ENCODE assay signal across 9 cellular contexts in the genomic region with DNA sequence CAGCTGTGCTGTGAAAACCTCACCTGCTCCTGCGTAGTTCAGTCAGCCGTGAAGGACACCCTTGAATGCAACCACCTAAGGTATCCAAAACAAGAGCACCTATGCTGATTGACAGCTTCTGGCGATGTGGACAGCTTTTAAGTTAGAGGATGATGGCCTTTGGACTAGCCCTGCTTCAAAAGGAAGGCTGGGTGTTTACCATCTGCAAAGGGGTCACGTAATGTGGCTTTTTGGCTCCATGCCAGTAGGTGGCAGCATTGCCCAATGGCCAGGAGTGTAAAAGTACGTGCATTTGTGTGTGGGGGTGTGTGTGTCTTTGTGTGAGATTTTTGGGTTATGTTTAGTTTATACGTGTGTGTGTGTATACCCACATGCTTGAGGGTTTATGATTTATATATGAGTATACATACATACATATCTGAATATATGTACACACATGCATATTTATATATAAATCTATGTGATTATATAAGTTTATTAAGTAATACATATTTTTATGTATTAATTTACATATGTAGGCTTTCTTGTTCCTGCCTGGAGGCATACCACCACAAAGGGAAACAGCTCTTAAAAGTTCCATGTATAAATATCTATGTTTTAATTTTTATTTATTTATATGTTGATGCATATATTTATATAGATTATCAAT.
DNase-seq lines count a peak whose midpoint lies in the region; ATAC-seq and TF ChIP-seq lines count a peak whose summit lies in the region.
"Had no signal": no experiment of that assay in that cellular context is flagged by ENCODE, and none has a peak within 500 bp of the region (broad histone marks: within the 10 kb centered on the region; RNA-seq: fewer than 3 reads in every experiment).

No MANE protein-coding gene starts in this region.

- H3K36me3 ChIP-seq in PC-9 (ENCODE audit: low read depth): no peaks in the 10 kb centered on the region
- no peaks in the 10 kb centered on the region for H3K36me3 ChIP-seq in heart left ventricle

- H3K27me3 ChIP-seq in PC-9 (ENCODE audit: insufficient read depth, low read depth): no peaks in the 10 kb centered on the region
- no peaks in the 10 kb centered on the region for H3K27me3 ChIP-seq in heart left ventricle

- H3K4me3 Mint-ChIP-seq in activated naive CD8-positive, alpha-beta T cell treated with anti-CD3 and anti-CD28 coated beads, Interleukin-2, amount 50 U/mL, for 24 hours: no peak overlapping the region
- H3K4me3 Mint-ChIP-seq: dendritic cell treated with granulocyte-macrophage colony-stimulating factor and Interleukin-4, amounts not matched to agents 40 ng/mL and 50 ng/mL, for 4 days had no signal

- H3K36me3 Mint-ChIP-seq in activated naive CD8-positive, alpha-beta T cell treated with anti-CD3 and anti-CD28 coated beads, Interleukin-2, amount 50 U/mL, for 24 hours (ENCODE audit: low read depth): no peaks in the 10 kb centered on the region

- TF ChIP-seq POLR2A in heart left ventricle (IDR thresholded peaks at IDR 0.05): no peak

- H3K4me3 ChIP-seq in AG09309 (ENCODE audit: control insufficient read depth, low read depth, low read length): no peak overlapping the region
- no peak overlapping the region for H3K4me3 ChIP-seq in PC-9
- H3K4me3 ChIP-seq in heart left ventricle: no peak overlapping the region

- H3F3A ChIP-seq in PC-9 (ENCODE audit: insufficient read depth, low read depth): no peaks in the 10 kb centered on the region

- H3K27ac Mint-ChIP-seq in activated naive CD8-positive, alpha-beta T cell treated with anti-CD3 and anti-CD28 coated beads, Interleukin-2, amount 50 U/mL, for 24 hours: no peak overlapping the region
- H3K27ac Mint-ChIP-seq: dendritic cell treated with granulocyte-macrophage colony-stimulating factor and Interleukin-4, amounts not matched to agents 40 ng/mL and 50 ng/mL, for 4 days had no signal

- H4K20me1 ChIP-seq in PC-9 (ENCODE audit: insufficient read depth): no peaks in the 10 kb centered on the region

- DNase-seq in AG09309 (ENCODE audit: low read depth) (no peak), PC-9 (peak in 1 of 2 experiments; percentile 16), mucosa of gallbladder (ENCODE audit: low spot score) (peak; percentile 26), NCI-H446 treated with DMSO at 0.1 percent for 48 hours (lab: John Stamatoyannopoulos, UW) (no peak), heart left ventricle (no peak)
- peak; percentile 58 for DNase-seq in activated naive CD8-positive, alpha-beta T cell treated with anti-CD3 and anti-CD28 coated beads, Interleukin-2, amount 50 U/mL, for 24 hours

- H3K4me2 ChIP-seq in PC-9: no peak overlapping the region

- H3K79me2 ChIP-seq in PC-9 (ENCODE audit: low read depth): no peaks in the 10 kb centered on the region

- H3K9me2 ChIP-seq in PC-9 (ENCODE audit: insufficient read depth): no peaks in the 10 kb centered on the region

- TF ChIP-seq CTCF in AG09309 (IDR thresholded peaks at IDR 0.05; ENCODE audit: control insufficient read depth, insufficient read depth, low read depth, low read length, missing control alignments) (peak; percentile 28), PC-9 (conservative IDR thresholded peaks at IDR 0.05) (peak; percentile 22; the same call in 1 of the 2 replicates), heart left ventricle (IDR thresholded peaks at IDR 0.05) (no peak)

- CTCF ChIA-PET in PC-9 (lab: Charles Lee): interaction anchor here (0.7 kb wide), 1 partner anchor 1264 kb away, joined by 6 read pairs; no protein-coding TSS in a partner anchor

- ATAC-seq in GM18517 (IDR thresholded peaks at IDR 0.05; ENCODE audit: unreplicated experiment): peak; percentile 86
- ATAC-seq in HG03196 (IDR thresholded peaks at IDR 0.05; ENCODE audit: unreplicated experiment): peak; percentile 63
- no peak for ATAC-seq in activated naive CD8-positive, alpha-beta T cell treated with anti-CD3 and anti-CD28 coated beads, Interleukin-2, amount 50 U/mL, for 24 hours
- ATAC-seq in heart left ventricle: no peak

- no peaks in the 10 kb centered on the region for H3K9me3 Mint-ChIP-seq in activated naive CD8-positive, alpha-beta T cell treated with anti-CD3 and anti-CD28 coated beads, Interleukin-2, amount 50 U/mL, for 24 hours
- H3K9me3 Mint-ChIP-seq: dendritic cell treated with granulocyte-macrophage colony-stimulating factor and Interleukin-4, amounts not matched to agents 40 ng/mL and 50 ng/mL, for 4 days had no signal

- BruUV-seq in PC-9 (replicated peaks; lab: Mats Ljungman, UMichigan): no TSS peak

- H2AFZ ChIP-seq in PC-9: no peak overlapping the region

- POLR2A ChIA-PET in PC-9 (lab: Charles Lee; ENCODE audit: unreplicated experiment): no interaction called here

- no peak overlapping the region for H3K27ac ChIP-seq in PC-9
- H3K27ac ChIP-seq in heart left ventricle: no peak overlapping the region

- intact Hi-C loops in PC-9 (cut with micrococcal nuclease; ENCODE audit: unreplicated experiment) (loop anchor here (5.0 kb wide), 1 partner anchor 1767 kb away; no protein-coding TSS in a partner anchor), heart left ventricle (cut with DNase I) (loop anchor here in 1 of 10 donors (10.0 kb wide), 1 partner anchor 1254 kb away; no protein-coding TSS in a partner anchor)

- no peaks in the 10 kb centered on the region for H3K4me1 Mint-ChIP-seq in activated naive CD8-positive, alpha-beta T cell treated with anti-CD3 and anti-CD28 coated beads, Interleukin-2, amount 50 U/mL, for 24 hours

- H3K4me1 ChIP-seq in PC-9 (replicated peaks; ENCODE audit: insufficient read depth): no peaks in the 10 kb centered on the region
- peaks cover 0 to 5% (median 0%) of the 10 kb centered on the region in 12 donors for H3K4me1 ChIP-seq in heart left ventricle

- WGBS in heart left ventricle, 4 donors: 46 to 57% (median 50%) methylated on average over 6 of the region's 6 CpGs

- H3K27me3 Mint-ChIP-seq in activated naive CD8-positive, alpha-beta T cell treated with anti-CD3 and anti-CD28 coated beads, Interleukin-2, amount 50 U/mL, for 24 hours: no peaks in the 10 kb centered on the region
- H3K27me3 Mint-ChIP-seq: dendritic cell treated with granulocyte-macrophage colony-stimulating factor and Interleukin-4, amounts not matched to agents 40 ng/mL and 50 ng/mL, for 4 days had no signal

- H3K9me3 ChIP-seq in PC-9 (ENCODE audit: insufficient read depth, low read depth) (no peaks in the 10 kb centered on the region), heart left ventricle (peaks cover 0 to 4% (median 0%) of the 10 kb centered on the region in 12 donors)

Comparison
In these comparisons a context has a peak if more than half of its experiments do, and no peak if none do; other contexts are left out.
1. DNase-seq: peak in activated naive CD8-positive, alpha-beta T cell treated with anti-CD3 and anti-CD28 coated beads, Interleukin-2, amount 50 U/mL, for 24 hours (single experiment) and mucosa of gallbladder (single experiment); none in AG09309 (single experiment), NCI-H446 treated with DMSO at 0.1 percent for 48 hours (single experiment) and heart left ventricle (0 of 5).
2. CTCF ChIP-seq: peak in AG09309 (single experiment) and PC-9 (single experiment); none in heart left ventricle (0 of 12).
3. ATAC-seq: peak in GM18517 (single experiment) and HG03196 (single experiment); none in activated naive CD8-positive, alpha-beta T cell treated with anti-CD3 and anti-CD28 coated beads, Interleukin-2, amount 50 U/mL, for 24 hours (single experiment) and heart left ventricle (0 of 4).